9 cellular contexts compared by ENCODE assay signal in genomic region chrX:136065044-136065671, GRCh38.
A peak's percentile ranks its signal among the peaks of the same experiment; 100 is the strongest.
DNase-seq lines count a peak whose midpoint lies in the region; ATAC-seq, FAIRE-seq and TF ChIP-seq lines count a peak whose summit lies in the region.
"Had no signal": no experiment of that assay in that cellular context is flagged by ENCODE, and none has a peak within 500 bp of the region (broad histone marks: within the 10 kb centered on the region; RNA-seq: fewer than 3 reads in every experiment).

No MANE protein-coding gene starts in this region.

- in situ Hi-C loops in Caki2 (cut with HindIII; ENCODE audit: low pct_unique_long_range_greater_than_20kb, low sequenced_read_pairs) = no loop called here

- no peak overlapping the region for H3K27ac Mint-ChIP-seq in endothelial cell (ENCODE audit: unreplicated experiment)

- H3K36me3 ChIP-seq in bronchial epithelial cell (ENCODE audit: control insufficient read depth, insufficient read depth, low read length) (no peaks in the 10 kb centered on the region), mucosa of descending colon (ENCODE audit: low read depth) (no peaks in the 10 kb centered on the region)

- H3K4me3 Mint-ChIP-seq in endothelial cell (ENCODE audit: unreplicated experiment) = no peak overlapping the region
- H3K4me3 Mint-ChIP-seq: central memory CD8-positive, alpha-beta T cell had no signal

- DNase-seq in Caki2 (ENCODE audit: low read depth) (peak; percentile 88), NCI-H460 (ENCODE audit: extremely low read depth, low read depth) (peak; percentile 56), bronchial epithelial cell (ENCODE audit: low read depth) (peak; percentile 63), mucosa of descending colon (peak in 1 of 3 donors; percentile 17), NCI-H345 (lab: John Stamatoyannopoulos, UW) (no peak), endothelial cell (ENCODE audit: low spot score) (no peak), COLO668 (lab: John Stamatoyannopoulos, UW; ENCODE audit: unreplicated experiment) (no peak), HPDE6-E6E7 (ENCODE audit: extremely low spot score) (no peak)

- no peaks in the 10 kb centered on the region for H3K9me3 ChIP-seq in mucosa of descending colon

- H3K4me1 ChIP-seq in mucosa of descending colon (ENCODE audit: low read depth) = no peaks in the 10 kb centered on the region

- intact Hi-C loops in mucosa of descending colon (cut with DNase I, micrococcal nuclease) = no loop called here

- no peaks in the 10 kb centered on the region for H3K27me3 ChIP-seq in bronchial epithelial cell (ENCODE audit: control insufficient read depth, insufficient read depth, low read length)

- H3K4me3 ChIP-seq in bronchial epithelial cell (ENCODE audit: low read depth, low read length) = no peak overlapping the region
- no peak overlapping the region for H3K4me3 ChIP-seq in mucosa of descending colon

- no peaks in the 10 kb centered on the region for H3K27me3 Mint-ChIP-seq in endothelial cell (ENCODE audit: unreplicated experiment)
- H3K27me3 Mint-ChIP-seq: central memory CD8-positive, alpha-beta T cell had no signal

- no peak for TF ChIP-seq CTCF in bronchial epithelial cell (IDR thresholded peaks at IDR 0.05; ENCODE audit: insufficient read depth, low read length, severe bottlenecking)
- no peak for TF ChIP-seq CTCF in mucosa of descending colon (IDR thresholded peaks at IDR 0.05)
- no peak for TF ChIP-seq CTCF in endothelial cell (IDR thresholded peaks at IDR 0.05; ENCODE audit: unreplicated experiment)

- no peaks in the 10 kb centered on the region for H3K36me3 Mint-ChIP-seq in endothelial cell (ENCODE audit: low read depth, unreplicated experiment)

- peaks cover 4% of the 10 kb centered on the region for H3K4me1 Mint-ChIP-seq in endothelial cell (ENCODE audit: unreplicated experiment)
- H3K4me1 Mint-ChIP-seq: central memory CD8-positive, alpha-beta T cell had no signal

- FAIRE-seq in bronchial epithelial cell (lab: Jason Lieb, UNC) = no peak

- H3K9me3 Mint-ChIP-seq in endothelial cell (ENCODE audit: unreplicated experiment) = no peaks in the 10 kb centered on the region
- H3K9me3 Mint-ChIP-seq: central memory CD8-positive, alpha-beta T cell had no signal

- peak; percentile 38 for ATAC-seq in mucosa of descending colon

Comparison
In these comparisons a context has a peak if more than half of its experiments do, and no peak if none do; other contexts are left out.
1. DNase-seq: peak in Caki2 (single experiment), NCI-H460 (single experiment) and bronchial epithelial cell (single experiment); none in NCI-H345 (single experiment), endothelial cell (single experiment), COLO668 (single experiment) and HPDE6-E6E7 (single experiment).